12 cellular contexts compared by ENCODE assay signal in genomic region chr19:3346677-3347353, GRCh38. TPM values are rescaled to one million over a fixed set of nuclear protein-coding genes. Genes with fewer than 3 reads are reported as not detected.
DNase-seq lines count a peak whose midpoint lies in the region; ATAC-seq and TF ChIP-seq lines count a peak whose summit lies in the region.
"Had no signal": no experiment of that assay in that cellular context is flagged by ENCODE, and none has a peak within 500 bp of the region (broad histone marks: within the 10 kb centered on the region; RNA-seq: fewer than 3 reads in every experiment).

No MANE protein-coding gene starts in this region.

- H3K9me3 Mint-ChIP-seq in WTC11: no peaks in the 10 kb centered on the region
- H3K9me3 Mint-ChIP-seq: activated naive CD4-positive, alpha-beta T cell treated with anti-CD3 and anti-CD28 coated beads, Interleukin-2, amount 50 U/mL, for 72 hours; naive B cell had no signal

- intact Hi-C loops in A673 (cut with micrococcal nuclease; ENCODE audit: unreplicated experiment) (no loop called here), PC-3 (cut with micrococcal nuclease) (no loop called here)

- no peaks in the 10 kb centered on the region for H4K20me1 ChIP-seq in PC-3 (ENCODE audit: low read length)

- no peaks in the 10 kb centered on the region for H3K79me2 ChIP-seq in PC-3 (ENCODE audit: low read length)

- H2AFZ ChIP-seq in PC-3 (ENCODE audit: low read length) (peak overlapping the region; percentile 84), neuronal stem cell (ENCODE audit: low read length) (no peak overlapping the region)

- peak overlapping the region; percentile 57 for H3K18ac ChIP-seq in neuronal stem cell (ENCODE audit: low read length)

- H3K4me1 Mint-ChIP-seq in WTC11 (no peaks in the 10 kb centered on the region), T-helper 17 cell (no peaks in the 10 kb centered on the region)
- H3K4me1 Mint-ChIP-seq: naive B cell had no signal

- no TSS peak for BruUV-seq in A673 (replicated peaks; lab: Mats Ljungman, UMichigan)
- BruUV-seq in PC-3 (replicated peaks; lab: Mats Ljungman, UMichigan): no TSS peak

- H3K4me2 ChIP-seq in PC-3 (ENCODE audit: low read length) (peak overlapping the region; percentile 71), neuronal stem cell (ENCODE audit: insufficient read depth, low read length, poor library complexity, severe bottlenecking) (no peak overlapping the region)

- H3K36me3 ChIP-seq in A673 (ENCODE audit: insufficient read depth, low read length, poor library complexity, severe bottlenecking): no peaks in the 10 kb centered on the region
- H3K36me3 ChIP-seq in PC-3 (ENCODE audit: low read depth, low read length): no peaks in the 10 kb centered on the region
- no peaks in the 10 kb centered on the region for H3K36me3 ChIP-seq in neuronal stem cell (replicated peaks in 1 of 2; ENCODE audit: control insufficient read depth in 2 of 2, insufficient read depth in 2 of 2, low read length in 2 of 2)
- H3K36me3 ChIP-seq: SJSA1 had no signal

- H4K8ac ChIP-seq in neuronal stem cell (ENCODE audit: low read depth, low read length): no peak overlapping the region

- POLR2A ChIA-PET in A673 (lab: Charles Lee; ENCODE audit: low non-redundant PET) (no interaction called here), PC-3 (lab: Charles Lee; ENCODE audit: unreplicated experiment) (no interaction called here), WTC11 (lab: Charles Lee) (no interaction called here)

- no peaks in the 10 kb centered on the region for H3K9me3 ChIP-seq in A673 (ENCODE audit: low read depth, low read length, poor library complexity, severe bottlenecking)
- no peaks in the 10 kb centered on the region for H3K9me3 ChIP-seq in PC-3 (ENCODE audit: low read length)
- no peaks in the 10 kb centered on the region for H3K9me3 ChIP-seq in neuronal stem cell (replicated peaks in 1 of 2; ENCODE audit: control insufficient read depth in 2 of 2, insufficient read depth in 1 of 2, low read depth in 1 of 2, low read length in 2 of 2)
- no peaks in the 10 kb centered on the region for H3K9me3 ChIP-seq in T-helper 17 cell (ENCODE audit: control insufficient read depth, low read length, poor library complexity, severe bottlenecking)
- H3K9me3 ChIP-seq: SJSA1 had no signal

- H2AK5ac ChIP-seq in neuronal stem cell (ENCODE audit: low read depth, low read length): no peak overlapping the region

- H3K27ac ChIP-seq in A673 (ENCODE audit: low read depth, low read length, poor library complexity, severe bottlenecking): peak overlapping the region; percentile 31
- no peak overlapping the region for H3K27ac ChIP-seq in PC-3 (ENCODE audit: low read length)
- no peak overlapping the region for H3K27ac ChIP-seq in neuronal stem cell (replicated peaks; ENCODE audit: low read length)
- H3K27ac ChIP-seq: C4-2B, SJSA1 had no signal

- no peak overlapping the region for H4K91ac ChIP-seq in neuronal stem cell (ENCODE audit: low read depth, low read length, poor library complexity)

- H3K36me3 Mint-ChIP-seq in WTC11 (no peaks in the 10 kb centered on the region), T-helper 17 cell (ENCODE audit: low read depth) (no peaks in the 10 kb centered on the region)
- H3K36me3 Mint-ChIP-seq: activated naive CD4-positive, alpha-beta T cell treated with anti-CD3 and anti-CD28 coated beads, Interleukin-2, amount 50 U/mL, for 72 hours; naive B cell had no signal

- no peak for ATAC-seq in PC-3
- no peak for ATAC-seq in HG03196 (IDR thresholded peaks at IDR 0.05; ENCODE audit: unreplicated experiment)
- no peak for ATAC-seq in WTC11
- ATAC-seq in T-helper 17 cell: no peak
- ATAC-seq: activated naive CD4-positive, alpha-beta T cell treated with anti-CD3 and anti-CD28 coated beads, Interleukin-2, amount 50 U/mL, for 72 hours had no signal

- peaks cover 3% of the 10 kb centered on the region for H3K79me1 ChIP-seq in neuronal stem cell (ENCODE audit: low read depth, low read length)

- H3K4me1 ChIP-seq in A673 (ENCODE audit: insufficient read depth, low read length, poor library complexity, severe bottlenecking) (peaks cover 9% of the 10 kb centered on the region), PC-3 (ENCODE audit: insufficient read depth, low read length) (peaks cover 8% of the 10 kb centered on the region; the same call in 1 of the 2 replicates), neuronal stem cell (ENCODE audit: control insufficient read depth in 2 of 2, insufficient read depth in 1 of 2, low read depth in 1 of 2, low read length in 2 of 2) (no peaks in the 10 kb centered on the region)

- no peak overlapping the region for H3K9ac ChIP-seq in PC-3 (ENCODE audit: low read length)
- H3K9ac ChIP-seq in neuronal stem cell (ENCODE audit: low read depth, low read length, poor library complexity): no peak overlapping the region

- H3K9me2 ChIP-seq in PC-3 (replicated peaks; ENCODE audit: low read length): no peaks in the 10 kb centered on the region

- no peak overlapping the region for H2BK5ac ChIP-seq in neuronal stem cell (ENCODE audit: low read length)

- TF ChIP-seq CTCF in A673 (conservative IDR thresholded peaks at IDR 0.05; ENCODE audit: low read depth, low read length) (no peak), PC-3 (conservative IDR thresholded peaks at IDR 0.05; ENCODE audit: low read depth, low read length) (no peak), WTC11 (IDR thresholded peaks at IDR 0.05) (no peak)

- H3K4me3 Mint-ChIP-seq in WTC11 (no peak overlapping the region), T-helper 17 cell (no peak overlapping the region)
- H3K4me3 Mint-ChIP-seq: naive B cell had no signal

- peak overlapping the region; percentile 21 for H3K14ac ChIP-seq in neuronal stem cell (ENCODE audit: low read length)

- H2BK15ac ChIP-seq in neuronal stem cell (ENCODE audit: low read length): no peak overlapping the region

- H3K4ac ChIP-seq in neuronal stem cell (ENCODE audit: low read length): no peak overlapping the region

- DNase-seq in A673 (ENCODE audit: low spot score): peak; percentile 59
- no peak for DNase-seq in PC-3
- DNase-seq in fibroblast of peridontal ligament (ENCODE audit: extremely low read depth): peak; percentile 81
- DNase-seq in neuronal stem cell (ENCODE audit: low spot score): no peak
- DNase-seq in activated CD4-positive, alpha-beta T cell treated with anti-CD3 and anti-CD28 coated beads, Interleukin-2, amount 50 U/mL, for 48 hours: no peak
- no peak for DNase-seq in WTC11 (ENCODE audit: low spot score)
- DNase-seq in T-helper 17 cell: no peak
- DNase-seq: naive B cell had no signal

- no CpG with 5 or more reads among the region's 23 CpGs for WGBS in neuronal stem cell (ENCODE audit: extremely low coverage in 2 of 2, insufficient read length in 2 of 2, insufficient replicate concordance in 1 of 2), 2 donors

- H2BK12ac ChIP-seq in neuronal stem cell (ENCODE audit: low read length): peak overlapping the region; percentile 22

- H2BK120ac ChIP-seq in neuronal stem cell (ENCODE audit: low read depth, low read length): no peak overlapping the region

- H3F3A ChIP-seq in PC-3 (ENCODE audit: low read length, unreplicated experiment): no peaks in the 10 kb centered on the region

- H3K23ac ChIP-seq in neuronal stem cell (ENCODE audit: low read depth, low read length, poor library complexity): no peak overlapping the region

- CTCF ChIA-PET in A673 (lab: Charles Lee): no interaction called here
- CTCF ChIA-PET in PC-3 (lab: Charles Lee): no interaction called here
- CTCF ChIA-PET in WTC11 (lab: Charles Lee): interaction anchor here (1.8 to 2.6 kb wide), 2 partner anchors 42 to 82 kb away, joined by 8 to 11 read pairs; no protein-coding TSS in a partner anchor

- no peak overlapping the region for H3K4me3 ChIP-seq in A673 (ENCODE audit: low read depth, low read length, poor library complexity, severe bottlenecking)
- H3K4me3 ChIP-seq in PC-3 (ENCODE audit: low read length): peak overlapping the region; percentile 30; the same call in 1 of the 2 replicates
- no peak overlapping the region for H3K4me3 ChIP-seq in neuronal stem cell (ENCODE audit: low read length in 2 of 2)
- H3K4me3 ChIP-seq: SJSA1 had no signal

- H3K27me3 Mint-ChIP-seq in WTC11 (ENCODE audit: low read depth): peaks cover 41% of the 10 kb centered on the region
- H3K27me3 Mint-ChIP-seq in T-helper 17 cell: no peaks in the 10 kb centered on the region
- H3K27me3 Mint-ChIP-seq: naive B cell had no signal

- H3K27ac Mint-ChIP-seq in WTC11: no peak overlapping the region
- no peak overlapping the region for H3K27ac Mint-ChIP-seq in T-helper 17 cell
- H3K27ac Mint-ChIP-seq: activated naive CD4-positive, alpha-beta T cell treated with anti-CD3 and anti-CD28 coated beads, Interleukin-2, amount 50 U/mL, for 72 hours; naive B cell had no signal

- H3K27me3 ChIP-seq in A673 (replicated peaks; ENCODE audit: insufficient read depth, low read depth, low read length, poor library complexity) (no peaks in the 10 kb centered on the region), PC-3 (ENCODE audit: low read length) (no peaks in the 10 kb centered on the region), neuronal stem cell (ENCODE audit: control insufficient read depth in 3 of 3, insufficient read depth in 3 of 3, low read depth in 1 of 3, low read length in 3 of 3) (peaks cover 0 to 24% (median 7%) of the 10 kb centered on the region in 3 experiments)
- H3K27me3 ChIP-seq: SJSA1 had no signal

TF ChIP-seq in WTC11, 78 proteins besides CTCF, POLR2A, EP300 and RAD21 (continues in another document):
- TF ChIP-seq NFYB (CRISPR knock-in tag; conservative IDR thresholded peaks at IDR 0.05; ENCODE audit: low read depth) (no peak), E2F1 (CRISPR knock-in tag; IDR thresholded peaks at IDR 0.05) (no peak), ZNF671 (CRISPR knock-in tag; IDR thresholded peaks at IDR 0.05) (no peak), PRRX2 (CRISPR knock-in tag; IDR thresholded peaks at IDR 0.05) (no peak), CDX4 (CRISPR knock-in tag; IDR thresholded peaks at IDR 0.05; ENCODE audit: borderline replicate concordance) (no peak)

RNA-seq across cellular contexts. Expression of gene NFIC, which starts 19.6 kb away (rescaled TPM):
- 112 and 122 TPM in 2 replicates for total RNA-seq in A673 (2021)
- 31.7 and 49.6 TPM in 2 replicates for total RNA-seq in PC-3 (2014; rRNA removed)
- 4.0 TPM for polyA plus RNA-seq in neuronal stem cell (2013, experiment 1 of 2)
- 4.5 TPM for polyA plus RNA-seq in neuronal stem cell (2013, experiment 2 of 2)
- 3.5 to 4.4 TPM (median 4.0 TPM) in 3 replicates for total RNA-seq in WTC11 (2021)
- total RNA-seq in T-helper 17 cell: 10 to 100 TPM; 29.0 to 29.3 TPM

Comparison
In these comparisons a context has a peak if more than half of its experiments do, and no peak if none do; other contexts are left out.
1. DNase-seq: peak in A673 (single experiment) and fibroblast of peridontal ligament (single experiment); none in PC-3 (single experiment), neuronal stem cell (single experiment), activated CD4-positive, alpha-beta T cell treated with anti-CD3 and anti-CD28 coated beads, Interleukin-2, amount 50 U/mL, for 48 hours (0 of 2), WTC11 (single experiment) and T-helper 17 cell (0 of 3).